ENCODE assay signal across 29 cellular contexts in the genomic region with DNA sequence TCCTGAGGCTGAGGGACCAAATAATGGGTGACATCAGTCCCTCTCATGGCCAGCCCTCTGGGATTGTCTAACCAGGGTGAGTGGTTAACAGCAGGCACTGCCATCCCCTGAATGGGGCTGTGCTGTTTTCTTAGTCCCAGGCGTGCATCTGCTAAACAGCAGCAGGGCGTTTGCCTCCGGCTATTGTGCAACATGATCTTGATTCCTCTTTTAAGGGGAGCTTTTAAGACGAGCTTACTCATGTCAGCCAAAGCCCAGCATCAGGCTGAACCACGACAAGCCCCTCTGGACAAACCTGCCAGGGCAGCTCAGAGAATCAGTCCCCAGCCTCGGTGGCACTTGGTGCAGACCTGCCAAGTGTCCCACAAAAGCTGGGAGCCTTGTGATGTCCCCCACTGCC. TPM values are rescaled to one million over a fixed set of nuclear protein-coding genes. Genes with fewer than 3 reads are reported as not detected.
DNase-seq lines count a peak whose midpoint lies in the region; ATAC-seq, FAIRE-seq and TF ChIP-seq lines count a peak whose summit lies in the region.
"Had no signal": no experiment of that assay in that cellular context is flagged by ENCODE, and none has a peak within 500 bp of the region (broad histone marks: within the 10 kb centered on the region; RNA-seq: fewer than 3 reads in every experiment).

No MANE protein-coding gene starts in this region.

- no peak overlapping the region for H3K18ac ChIP-seq in trophoblast cell (ENCODE audit: low read length)

- WGBS in trophoblast cell (ENCODE audit: extremely low coverage, insufficient coverage, insufficient read length): no CpG with 5 or more reads among the region's 6 CpGs

- peak overlapping the region; percentile 55 for H2BK12ac ChIP-seq in trophoblast cell (ENCODE audit: low read length)

- peak overlapping the region; percentile 16 for H3K14ac ChIP-seq in trophoblast cell (ENCODE audit: low read length)

- no peak for FAIRE-seq in GM12892 (lab: Jason Lieb, UNC)

- H3K27ac Mint-ChIP-seq in T-helper 17 cell: no peak overlapping the region
- H3K27ac Mint-ChIP-seq: activated CD4-positive, alpha-beta T cell treated with anti-CD3 and anti-CD28 coated beads, Interleukin-2, amount 10 ng/mL, durations not matched to agents 24 days and 14 days; natural killer cell treated with Interleukin-12 subunit alpha and Interleukin-12 subunit beta and Interleukin-15 and Interleukin-18, amount 100 ng/mL, for 72 hours; stimulated activated effector memory CD8-positive, alpha-beta T cell treated with anti-CD3 and anti-CD28 coated beads, Interleukin-12 subunit alpha, Interleukin-12 subunit beta, amount 100 ng/mL, for 72 hours had no signal

- peak overlapping the region; percentile 44 for H4K91ac ChIP-seq in trophoblast cell (ENCODE audit: low read depth, low read length)

- H3K27me3 Mint-ChIP-seq in T-helper 17 cell: peaks cover 5% of the 10 kb centered on the region

- no peak for ATAC-seq in T-helper 17 cell
- ATAC-seq: activated T-cell treated with anti-CD3 and anti-CD28 coated beads, Interleukin-2, amount 50 U/mL, for 4 hours; gastroesophageal sphincter; natural killer cell treated with Interleukin-12 subunit alpha and Interleukin-12 subunit beta and Interleukin-15 and Interleukin-18, amount 100 ng/mL, for 72 hours; stimulated activated effector memory CD8-positive, alpha-beta T cell treated with anti-CD3 and anti-CD28 coated beads, Interleukin-12 subunit alpha, Interleukin-12 subunit beta, amount 100 ng/mL, for 72 hours; upper lobe of right lung had no signal

- no peak overlapping the region for H3K4ac ChIP-seq in trophoblast cell (ENCODE audit: low read depth, low read length)

- H3K36me3 ChIP-seq in trophoblast cell (ENCODE audit: control insufficient read depth in 1 of 2, insufficient read depth in 2 of 2, low read length in 2 of 2): no peaks in the 10 kb centered on the region
- H3K36me3 ChIP-seq: colonic mucosa, gastroesophageal sphincter, HAP-1, left ventricle myocardium inferior, upper lobe of right lung had no signal

- H3K27ac ChIP-seq in trophoblast cell (ENCODE audit: low read depth, low read length): no peak overlapping the region
- H3K27ac ChIP-seq: colonic mucosa, gastroesophageal sphincter, left ventricle myocardium inferior, upper lobe of right lung had no signal

- no peaks in the 10 kb centered on the region for H3K36me3 Mint-ChIP-seq in T-helper 17 cell (ENCODE audit: low read depth)
- H3K36me3 Mint-ChIP-seq: stimulated activated effector memory CD8-positive, alpha-beta T cell treated with anti-CD3 and anti-CD28 coated beads, Interleukin-12 subunit alpha, Interleukin-12 subunit beta, amount 100 ng/mL, for 72 hours had no signal

- H4K12ac ChIP-seq in trophoblast cell (ENCODE audit: low read depth, low read length): no peak overlapping the region

- H2AFZ ChIP-seq in trophoblast cell (ENCODE audit: insufficient read depth, low read length, poor library complexity): no peak overlapping the region

- peak overlapping the region; percentile 8 for H2BK5ac ChIP-seq in trophoblast cell (ENCODE audit: low read depth, low read length, poor library complexity)

- peak overlapping the region; percentile 53 for H3K9ac ChIP-seq in trophoblast cell (ENCODE audit: low read length)

- peak overlapping the region; percentile 1 for H2BK120ac ChIP-seq in trophoblast cell (ENCODE audit: insufficient read depth, low read length, poor library complexity)

- no peak overlapping the region for H4K8ac ChIP-seq in trophoblast cell (ENCODE audit: low read depth, low read length)

- H3K4me1 Mint-ChIP-seq in T-helper 17 cell: no peaks in the 10 kb centered on the region

- H3K79me1 ChIP-seq in trophoblast cell (ENCODE audit: low read length): peaks cover 10% of the 10 kb centered on the region

- no peak overlapping the region for H3K4me2 ChIP-seq in trophoblast cell (ENCODE audit: low read length)

- no peak overlapping the region for H2AK5ac ChIP-seq in trophoblast cell (ENCODE audit: low read length)

- H3K4me1 ChIP-seq in trophoblast cell (ENCODE audit: control insufficient read depth in 1 of 2, insufficient read depth in 2 of 2, low read length in 2 of 2): peaks cover 10 to 12% of the 10 kb centered on the region in 2 experiments
- H3K4me1 ChIP-seq: colonic mucosa, gastroesophageal sphincter, HAP-1, left ventricle myocardium inferior, upper lobe of right lung had no signal

- no peak overlapping the region for H3K4me3 Mint-ChIP-seq in T-helper 17 cell
- H3K4me3 Mint-ChIP-seq: activated CD4-positive, alpha-beta T cell treated with anti-CD3 and anti-CD28 coated beads, Interleukin-2, amount 10 ng/mL, durations not matched to agents 24 days and 14 days; activated T-cell treated with anti-CD3 and anti-CD28 coated beads, Interleukin-2, amount 50 U/mL, for 4 hours; natural killer cell treated with Interleukin-12 subunit alpha and Interleukin-12 subunit beta and Interleukin-15 and Interleukin-18, amount 100 ng/mL, for 72 hours; stimulated activated effector memory CD8-positive, alpha-beta T cell treated with anti-CD3 and anti-CD28 coated beads, Interleukin-12 subunit alpha, Interleukin-12 subunit beta, amount 100 ng/mL, for 72 hours had no signal

- H3K9me3 ChIP-seq in trophoblast cell (ENCODE audit: insufficient read depth, low read depth, low read length) (peaks cover 3% of the 10 kb centered on the region), T-helper 17 cell (ENCODE audit: control insufficient read depth, low read length, poor library complexity, severe bottlenecking) (no peaks in the 10 kb centered on the region)
- H3K9me3 ChIP-seq: colonic mucosa, gastroesophageal sphincter, HAP-1, left ventricle myocardium inferior, upper lobe of right lung had no signal

- peak; percentile 27 for DNase-seq in NCI-H748 (lab: John Stamatoyannopoulos, UW; ENCODE audit: unreplicated experiment)
- DNase-seq in NCI-H748 treated with DMSO at 0.1 percent for 48 hours (lab: John Stamatoyannopoulos, UW): no peak
- peak; percentile 88 for DNase-seq in MV-4-11 (lab: John Stamatoyannopoulos, UW)
- DNase-seq in SKM-1 treated with dmso at 0.1 percent for 144 hours (lab: John Stamatoyannopoulos, UW; ENCODE audit: unreplicated experiment): peak; percentile 12
- DNase-seq in trophoblast cell: peak; percentile 50 to 62
- DNase-seq in NCI-H524 (lab: John Stamatoyannopoulos, UW): no peak
- no peak for DNase-seq in GM12892 (ENCODE audit: insufficient read length)
- DNase-seq in T-helper 17 cell: no peak
- DNase-seq: 8988T; activated CD4-positive, alpha-beta T cell treated with anti-CD3 and anti-CD28 coated beads, Interleukin-2, amount 10 ng/mL, durations not matched to agents 24 days and 14 days; activated naive CD4-positive, alpha-beta T cell treated with Interleukin-2 at 50 U/mL for 16 hours; activated T-cell treated with anti-CD3 and anti-CD28 coated beads, Interleukin-2, amount 50 U/mL, for 4 hours; colonic mucosa; DMS79 treated with DMSO at 0.1 percent for 48 hours; effector memory CD4-positive, alpha-beta T cell; hippocampal formation; left ventricle myocardium inferior; midbrain; NCI-H1417 treated with DMSO at 0.1 percent for 48 hours; NCI-H526; Right ventricle myocardium superior; substantia nigra; T-helper 1 cell; upper lobe of right lung had no signal

- no peaks in the 10 kb centered on the region for H3K79me2 ChIP-seq in trophoblast cell (ENCODE audit: control insufficient read depth, insufficient read depth, low read length, poor library complexity)

- no peak overlapping the region for H3K4me3 ChIP-seq in trophoblast cell (ENCODE audit: low read depth, low read length)
- H3K4me3 ChIP-seq: colonic mucosa, gastroesophageal sphincter, HAP-1, left ventricle myocardium inferior, upper lobe of right lung had no signal

- TF ChIP-seq POLR2A in GM12892 (IDR thresholded peaks at IDR 0.05; ENCODE audit: low read depth, low read length): no peak

- H3K27me3 ChIP-seq in trophoblast cell (ENCODE audit: insufficient read depth, low read length): no peaks in the 10 kb centered on the region
- H3K27me3 ChIP-seq: colonic mucosa, upper lobe of right lung had no signal

- no peak overlapping the region for H3K23ac ChIP-seq in trophoblast cell (ENCODE audit: low read length)

RNA-seq across cellular contexts. Expression of gene IGFBP3, which starts 16.2 kb away (rescaled TPM):
- polyA plus RNA-seq in trophoblast cell (2013): 2,874 and 2,927 TPM in 2 replicates
- polyA plus RNA-seq in GM12892 (2012; ENCODE audit: missing spikeins): 0.28 TPM
- total RNA-seq in T-helper 17 cell: 10 to 100 TPM in 1 of 2 donors, 1 to 10 TPM in 1; 7.2 to 19.0 TPM

RNA-seq across cellular contexts. Expression of gene IGFBP1, which starts 49.0 kb away (rescaled TPM):
- 0.04 TPM in 1 of 2 replicates, not detected in the other for polyA plus RNA-seq in trophoblast cell (2013)
- not detected for polyA plus RNA-seq in GM12892 (2012; ENCODE audit: missing spikeins)
- total RNA-seq in T-helper 17 cell: not detected
- total RNA-seq: activated CD4-positive, alpha-beta T cell treated with anti-CD3 and anti-CD28 coated beads, Interleukin-2, amount 10 ng/mL, durations not matched to agents 24 days and 14 days; gastroesophageal sphincter; left ventricle myocardium inferior; natural killer cell treated with Interleukin-12 subunit alpha and Interleukin-12 subunit beta and Interleukin-15 and Interleukin-18, amount 100 ng/mL, for 72 hours; Right ventricle myocardium superior; upper lobe of right lung had no signal
- polyA plus RNA-seq: esophagus had no signal

Comparison
In these comparisons a context has a peak if more than half of its experiments do, and no peak if none do; other contexts are left out.
1. DNase-seq: peak in NCI-H748 (single experiment), MV-4-11 (single experiment), SKM-1 treated with dmso at 0.1 percent for 144 hours (single experiment) and trophoblast cell (2 of 2); none in NCI-H748 treated with DMSO at 0.1 percent for 48 hours (single experiment), NCI-H524 (0 of 2), GM12892 (single experiment) and T-helper 17 cell (0 of 3).